Comparison of ENCODE assay signal across 17 cellular contexts in genomic region chr5:135194573-135195266, GRCh38.
DNase-seq lines count a peak whose midpoint lies in the region; ATAC-seq, FAIRE-seq and TF ChIP-seq lines count a peak whose summit lies in the region.
"Had no signal": no experiment of that assay in that cellular context is flagged by ENCODE, and none has a peak within 500 bp of the region (broad histone marks: within the 10 kb centered on the region; RNA-seq: fewer than 3 reads in every experiment).

No MANE protein-coding gene starts in this region.

- peaks cover 8% of the 10 kb centered on the region for H3K9me3 Mint-ChIP-seq in progenitor cell of endocrine pancreas (ENCODE audit: low read depth)

- H2AFZ ChIP-seq in PC-3 (ENCODE audit: low read length) (no peak overlapping the region), osteoblast (ENCODE audit: low read length) (peak overlapping the region; percentile 46)

- TF ChIP-seq CTCF in PC-3 (conservative IDR thresholded peaks at IDR 0.05; ENCODE audit: low read depth, low read length) (no peak), esophagus squamous epithelium (IDR thresholded peaks at IDR 0.05) (peak in 1 of 6 experiments; percentile 21), osteoblast (IDR thresholded peaks at IDR 0.05; ENCODE audit: extremely low read depth, low read depth, low read length) (no peak), progenitor cell of endocrine pancreas (IDR thresholded peaks at IDR 0.05; ENCODE audit: unreplicated experiment) (no peak)

- H3K4me3 Mint-ChIP-seq in progenitor cell of endocrine pancreas (ENCODE audit: low read depth), result no peak overlapping the region

- H3K27me3 ChIP-seq in PC-3 (ENCODE audit: low read length) (no peaks in the 10 kb centered on the region), esophagus squamous epithelium (peaks cover 0 to 8% (median 0%) of the 10 kb centered on the region in 4 donors), osteoblast (ENCODE audit: insufficient read depth, low read length) (no peaks in the 10 kb centered on the region)
- H3K27me3 ChIP-seq: thyroid gland had no signal

- no peaks in the 10 kb centered on the region for H3K9me2 ChIP-seq in PC-3 (replicated peaks; ENCODE audit: low read length)

- CTCF ChIA-PET in PC-3 (lab: Charles Lee), result no interaction called here

- H3K79me2 ChIP-seq in PC-3 (ENCODE audit: low read length) (no peaks in the 10 kb centered on the region), osteoblast (ENCODE audit: insufficient read depth, low read length) (no peaks in the 10 kb centered on the region)

- no TSS peak for BruUV-seq in PC-3 (replicated peaks; lab: Mats Ljungman, UMichigan)

- H3K27ac ChIP-seq in PC-3 (ENCODE audit: low read length), result no peak overlapping the region
- H3K27ac ChIP-seq in esophagus squamous epithelium, result peak overlapping the region; percentile 90 to 97 (median 94)
- H3K27ac ChIP-seq in osteoblast (ENCODE audit: low read depth, low read length), result peak overlapping the region; percentile 85
- H3K27ac ChIP-seq: heart left ventricle, skin epidermis, thyroid gland, VCaP had no signal

- H3K27ac Mint-ChIP-seq in progenitor cell of endocrine pancreas, result no peak overlapping the region

- no peaks in the 10 kb centered on the region for H3F3A ChIP-seq in PC-3 (ENCODE audit: low read length, unreplicated experiment)

- H3K4me1 ChIP-seq in PC-3 (ENCODE audit: insufficient read depth, low read length), result peaks cover 14% of the 10 kb centered on the region
- peaks cover 5 to 62% (median 38%) of the 10 kb centered on the region in 3 donors for H3K4me1 ChIP-seq in esophagus squamous epithelium
- peaks cover 31% of the 10 kb centered on the region for H3K4me1 ChIP-seq in osteoblast (ENCODE audit: insufficient read depth, low read length)

- peaks cover 29% of the 10 kb centered on the region for H3K27me3 Mint-ChIP-seq in progenitor cell of endocrine pancreas

- 28 to 32% methylated on average over 4 of the region's 4 CpGs for WGBS in esophagus squamous epithelium, 2 donors

- TF ChIP-seq POLR2A in esophagus squamous epithelium (IDR thresholded peaks at IDR 0.05) (no peak), GM12891 (IDR thresholded peaks at IDR 0.05; ENCODE audit: low read depth, low read length) (no peak)

- POLR2A ChIA-PET in PC-3 (lab: Charles Lee; ENCODE audit: unreplicated experiment), result no interaction called here

- H3K9ac ChIP-seq in PC-3 (ENCODE audit: low read length), result no peak overlapping the region

- peak; percentile 41 for ATAC-seq in PC-3
- ATAC-seq in GM21526 (IDR thresholded peaks at IDR 0.05; ENCODE audit: low FRiP score, unreplicated experiment), result no peak
- ATAC-seq: heart left ventricle, Panc1 had no signal

- H3K4me2 ChIP-seq in PC-3 (ENCODE audit: low read length), result no peak overlapping the region
- peak overlapping the region; percentile 59 for H3K4me2 ChIP-seq in osteoblast (ENCODE audit: insufficient read depth, low read length)

- DNase-seq in EL (peak; percentile 65), PC-3 (no peak), esophagus squamous epithelium (lab: John Stamatoyannopoulos, UW) (no peak), osteoblast (ENCODE audit: insufficient read length, low spot score, missing footprints) (peak; percentile 89), progenitor cell of endocrine pancreas (ENCODE audit: low spot score, unreplicated experiment) (no peak), GM12891 (ENCODE audit: insufficient read length, low spot score) (no peak), D341Med (ENCODE audit: low spot score) (no peak)
- DNase-seq: NCI-H1092 treated with DMSO at 0.1 percent for 48 hours, occipital lobe had no signal

- H3K36me3 Mint-ChIP-seq in progenitor cell of endocrine pancreas (ENCODE audit: insufficient read depth), result no peaks in the 10 kb centered on the region

- no peak for FAIRE-seq in GM12891 (lab: Jason Lieb, UNC)
- FAIRE-seq: colon, keratinocyte had no signal

- no peaks in the 10 kb centered on the region for H4K20me1 ChIP-seq in PC-3 (ENCODE audit: low read length)
- no peaks in the 10 kb centered on the region for H4K20me1 ChIP-seq in osteoblast (ENCODE audit: insufficient read depth, low read length)

- no peak overlapping the region for H3K4me3 ChIP-seq in PC-3 (ENCODE audit: low read length)
- H3K4me3 ChIP-seq in esophagus squamous epithelium, result no peak overlapping the region
- peak overlapping the region; percentile 13 for H3K4me3 ChIP-seq in osteoblast (ENCODE audit: insufficient read depth, low read length)
- H3K4me3 ChIP-seq: heart left ventricle, skin epidermis, thyroid gland had no signal

- intact Hi-C loops in PC-3 (cut with micrococcal nuclease) (loop anchor here (5.0 kb wide), 1 partner anchor 162 kb away; the partner anchor contains the start of gene PITX1), esophagus squamous epithelium (cut with DNase I) (no loop called here)

- H3K9me3 ChIP-seq in PC-3 (ENCODE audit: low read length) (no peaks in the 10 kb centered on the region), esophagus squamous epithelium (no peaks in the 10 kb centered on the region), osteoblast (ENCODE audit: low read depth, low read length) (no peaks in the 10 kb centered on the region)
- H3K9me3 ChIP-seq: thyroid gland had no signal

- H3K36me3 ChIP-seq in PC-3 (ENCODE audit: low read depth, low read length) (no peaks in the 10 kb centered on the region), esophagus squamous epithelium (no peaks in the 10 kb centered on the region), osteoblast (ENCODE audit: insufficient read depth, low read length) (no peaks in the 10 kb centered on the region)
- H3K36me3 ChIP-seq: heart left ventricle, thyroid gland had no signal

- peaks cover 27% of the 10 kb centered on the region for H3K4me1 Mint-ChIP-seq in progenitor cell of endocrine pancreas (ENCODE audit: low read depth)

TF ChIP-seq in GM12891, 5 proteins besides CTCF, POLR2A, EP300 and RAD21:
- TF ChIP-seq POLR2AphosphoS5 (IDR thresholded peaks at IDR 0.05; ENCODE audit: low read depth, low read length), result no peak
- no peak for TF ChIP-seq POU2F2 (IDR thresholded peaks at IDR 0.05; ENCODE audit: low read depth, low read length)
- no peak for TF ChIP-seq SPI1 (IDR thresholded peaks at IDR 0.05; ENCODE audit: low read depth, low read length)
- TF ChIP-seq TAF1 (IDR thresholded peaks at IDR 0.05; ENCODE audit: low read depth, low read length), result no peak
- TF ChIP-seq PAX5 (IDR thresholded peaks at IDR 0.05; ENCODE audit: insufficient read depth, low read length, severe bottlenecking), result no peak

Comparison
In these comparisons a context has a peak if more than half of its experiments do, and no peak if none do; other contexts are left out.
1. DNase-seq: peak in EL (single experiment) and osteoblast (single experiment); none in PC-3 (single experiment), esophagus squamous epithelium (single experiment), progenitor cell of endocrine pancreas (single experiment), GM12891 (single experiment) and D341Med (single experiment).